In genomic region chr3:129160891-129161859, GRCh38 we compare ENCODE assay signal across 1 cellular context.
TF ChIP-seq lines count a peak whose summit lies in the region.

Gene ISY1 (minus strand): TSS chr3:129161063. CDS start chr3:129160975, 88 bp downstream.

TF ChIP-seq in HepG2, 621 proteins besides CTCF, POLR2A, EP300 and RAD21 (continued from another document and continues in another):
- TF ChIP-seq, protein P1, sequence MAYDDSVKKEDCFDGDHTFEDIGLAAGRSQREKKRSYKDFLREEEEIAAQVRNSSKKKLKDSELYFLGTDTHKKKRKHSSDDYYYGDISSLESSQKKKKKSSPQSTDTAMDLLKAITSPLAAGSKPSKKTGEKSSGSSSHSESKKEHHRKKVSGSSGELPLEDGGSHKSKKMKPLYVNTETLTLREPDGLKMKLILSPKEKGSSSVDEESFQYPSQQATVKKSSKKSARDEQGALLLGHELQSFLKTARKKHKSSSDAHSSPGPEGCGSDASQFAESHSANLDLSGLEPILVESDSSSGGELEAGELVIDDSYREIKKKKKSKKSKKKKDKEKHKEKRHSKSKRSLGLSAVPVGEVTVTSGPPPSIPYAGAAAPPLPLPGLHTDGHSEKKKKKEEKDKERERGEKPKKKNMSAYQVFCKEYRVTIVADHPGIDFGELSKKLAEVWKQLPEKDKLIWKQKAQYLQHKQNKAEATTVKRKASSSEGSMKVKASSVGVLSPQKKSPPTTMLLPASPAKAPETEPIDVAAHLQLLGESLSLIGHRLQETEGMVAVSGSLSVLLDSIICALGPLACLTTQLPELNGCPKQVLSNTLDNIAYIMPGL (CRISPR knock-in tag; IDR thresholded peaks at IDR 0.05; ENCODE audit: borderline replicate concordance in 1 of 2, low read depth in 1 of 2): peak; percentile 78 to 84; a peak in 3 of 4 replicates
- TF ChIP-seq ATM (IDR thresholded peaks at IDR 0.05; ENCODE audit: borderline replicate concordance) (no peak), HNF4A (CRISPR knock-in tag; IDR thresholded peaks at IDR 0.05) (peak; percentile 18; the same call in 1 of the 2 replicates), MATR3 (CRISPR knock-in tag; IDR thresholded peaks at IDR 0.05) (no peak), ATF1 (CRISPR knock-in tag; IDR thresholded peaks at IDR 0.05) (peak; percentile 96), ZNF260 (CRISPR knock-in tag; IDR thresholded peaks at IDR 0.05; ENCODE audit: borderline replicate concordance, low read depth) (no peak), ZNF615 (CRISPR knock-in tag; IDR thresholded peaks at IDR 0.05; ENCODE audit: borderline replicate concordance) (no peak), PCBP1 (IDR thresholded peaks at IDR 0.05; ENCODE audit: borderline replicate concordance, low read depth, low read length) (no peak), MAX (IDR thresholded peaks at IDR 0.05) (peak; percentile 93), KDM5A (IDR thresholded peaks at IDR 0.05; ENCODE audit: borderline replicate concordance, low read length) (peak; percentile 100), STAT5B (CRISPR knock-in tag; IDR thresholded peaks at IDR 0.05) (peak; percentile 86; the same call in 1 of the 2 replicates), DDIT3 (CRISPR knock-in tag; IDR thresholded peaks at IDR 0.05) (no peak), KAT8 (CRISPR knock-in tag; IDR thresholded peaks at IDR 0.05) (peak; percentile 99), ZNF138 (CRISPR knock-in tag; IDR thresholded peaks at IDR 0.05; ENCODE audit: low read depth) (no peak), ZNF512 (CRISPR knock-in tag; IDR thresholded peaks at IDR 0.05) (no peak), FOSL1 (CRISPR knock-in tag; IDR thresholded peaks at IDR 0.05; ENCODE audit: borderline replicate concordance) (no peak), NAIF1 (CRISPR knock-in tag; IDR thresholded peaks at IDR 0.05; ENCODE audit: borderline replicate concordance) (peak; percentile 66; the same call in 1 of the 2 replicates), ZNF468 (CRISPR knock-in tag; IDR thresholded peaks at IDR 0.05) (no peak), ZNF790 (CRISPR knock-in tag; IDR thresholded peaks at IDR 0.05; ENCODE audit: borderline replicate concordance) (no peak), FOXK1 (CRISPR knock-in tag; IDR thresholded peaks at IDR 0.05; ENCODE audit: borderline replicate concordance, low read depth) (peak; percentile 95), ZNF564 (CRISPR knock-in tag; IDR thresholded peaks at IDR 0.05) (no peak), SP4 (CRISPR knock-in tag; IDR thresholded peaks at IDR 0.05) (peak; percentile 79), ZKSCAN1 (IDR thresholded peaks at IDR 0.05; ENCODE audit: low read length) (0 out of 2 replicates have a peak, but pooled peaks have one; percentile 35), MIXL1 (CRISPR knock-in tag; IDR thresholded peaks at IDR 0.05) (peak; percentile 38; the same call in 1 of the 2 replicates), JUND (CRISPR knock-in tag; IDR thresholded peaks at IDR 0.05) (no peak), ZNF768 (CRISPR knock-in tag; IDR thresholded peaks at IDR 0.05) (no peak; the same call in 1 of the 2 replicates), ATRX (CRISPR knock-in tag; IDR thresholded peaks at IDR 0.05; ENCODE audit: borderline replicate concordance) (no peak), ZNF724P (CRISPR knock-in tag; IDR thresholded peaks at IDR 0.05; ENCODE audit: borderline replicate concordance) (0 out of 2 replicates have a peak, but pooled peaks have one; percentile 62), ZNF562 (CRISPR knock-in tag; IDR thresholded peaks at IDR 0.05; ENCODE audit: borderline replicate concordance) (no peak), BRCA1 (CRISPR knock-in tag; IDR thresholded peaks at IDR 0.05) (peak; percentile 31; the same call in 1 of the 2 replicates), ZNF24 (IDR thresholded peaks at IDR 0.05) (no peak), ZFP36L2 (CRISPR knock-in tag; IDR thresholded peaks at IDR 0.05) (no peak), MTA1 (CRISPR knock-in tag; IDR thresholded peaks at IDR 0.05; ENCODE audit: borderline replicate concordance) (peak; percentile 59; the same call in 1 of the 2 replicates), NCOA2 (CRISPR knock-in tag; IDR thresholded peaks at IDR 0.05) (peak; percentile 36; the same call in 1 of the 2 replicates), AFF4 (CRISPR knock-in tag; IDR thresholded peaks at IDR 0.05) (no peak), ZFP41 (CRISPR knock-in tag; IDR thresholded peaks at IDR 0.05; ENCODE audit: borderline replicate concordance) (no peak), TOPORS (CRISPR knock-in tag; IDR thresholded peaks at IDR 0.05) (peak; percentile 76), ZNF326 (CRISPR knock-in tag; IDR thresholded peaks at IDR 0.05; ENCODE audit: borderline replicate concordance) (no peak), MXD4 (CRISPR knock-in tag; IDR thresholded peaks at IDR 0.05) (peak; percentile 63; the same call in 1 of the 2 replicates), THYN1 (CRISPR knock-in tag; IDR thresholded peaks at IDR 0.05; ENCODE audit: borderline replicate concordance, low read depth) (0 out of 2 replicates have a peak, but pooled peaks have one; percentile 82), PHF21A (CRISPR knock-in tag; IDR thresholded peaks at IDR 0.05) (peak; percentile 87), ADNP (CRISPR knock-in tag; IDR thresholded peaks at IDR 0.05) (no peak), ZNF589 (CRISPR knock-in tag; conservative IDR thresholded peaks at IDR 0.05) (no peak), TRIM24 (CRISPR knock-in tag; IDR thresholded peaks at IDR 0.05) (no peak), TBP (CRISPR knock-in tag; IDR thresholded peaks at IDR 0.05) (no peak), ZNF776 (CRISPR knock-in tag; IDR thresholded peaks at IDR 0.05) (peak; percentile 38; the same call in 1 of the 2 replicates), ZSCAN22 (CRISPR knock-in tag; IDR thresholded peaks at IDR 0.05) (no peak), NFRKB (IDR thresholded peaks at IDR 0.05) (no peak), SYNCRIP (IDR thresholded peaks at IDR 0.05; ENCODE audit: insufficient read depth, low read depth, low read length) (no peak), TFDP2 (CRISPR knock-in tag; IDR thresholded peaks at IDR 0.05) (peak; percentile 81), NRL (CRISPR knock-in tag; IDR thresholded peaks at IDR 0.05; ENCODE audit: borderline replicate concordance) (peak; percentile 80; the same call in 1 of the 2 replicates), ESRRA (CRISPR knock-in tag; IDR thresholded peaks at IDR 0.05; ENCODE audit: low read depth) (0 out of 2 replicates have a peak, but pooled peaks have one; percentile 36), MEF2D (CRISPR knock-in tag; IDR thresholded peaks at IDR 0.05) (peak; percentile 75; the same call in 1 of the 2 replicates), TGIF2 (CRISPR knock-in tag; IDR thresholded peaks at IDR 0.05) (peak; percentile 92), ZSCAN12 (CRISPR knock-in tag; IDR thresholded peaks at IDR 0.05) (0 out of 2 replicates have a peak, but pooled peaks have one; percentile 23)
- TF ChIP-seq, protein P2, sequence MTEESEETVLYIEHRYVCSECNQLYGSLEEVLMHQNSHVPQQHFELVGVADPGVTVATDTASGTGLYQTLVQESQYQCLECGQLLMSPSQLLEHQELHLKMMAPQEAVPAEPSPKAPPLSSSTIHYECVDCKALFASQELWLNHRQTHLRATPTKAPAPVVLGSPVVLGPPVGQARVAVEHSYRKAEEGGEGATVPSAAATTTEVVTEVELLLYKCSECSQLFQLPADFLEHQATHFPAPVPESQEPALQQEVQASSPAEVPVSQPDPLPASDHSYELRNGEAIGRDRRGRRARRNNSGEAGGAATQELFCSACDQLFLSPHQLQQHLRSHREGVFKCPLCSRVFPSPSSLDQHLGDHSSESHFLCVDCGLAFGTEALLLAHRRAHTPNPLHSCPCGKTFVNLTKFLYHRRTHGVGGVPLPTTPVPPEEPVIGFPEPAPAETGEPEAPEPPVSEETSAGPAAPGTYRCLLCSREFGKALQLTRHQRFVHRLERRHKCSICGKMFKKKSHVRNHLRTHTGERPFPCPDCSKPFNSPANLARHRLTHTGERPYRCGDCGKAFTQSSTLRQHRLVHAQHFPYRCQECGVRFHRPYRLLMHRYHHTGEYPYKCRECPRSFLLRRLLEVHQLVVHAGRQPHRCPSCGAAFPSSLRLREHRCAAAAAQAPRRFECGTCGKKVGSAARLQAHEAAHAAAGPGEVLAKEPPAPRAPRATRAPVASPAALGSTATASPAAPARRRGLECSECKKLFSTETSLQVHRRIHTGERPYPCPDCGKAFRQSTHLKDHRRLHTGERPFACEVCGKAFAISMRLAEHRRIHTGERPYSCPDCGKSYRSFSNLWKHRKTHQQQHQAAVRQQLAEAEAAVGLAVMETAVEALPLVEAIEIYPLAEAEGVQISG (CRISPR knock-in tag; IDR thresholded peaks at IDR 0.05): peak; percentile 95
- TF ChIP-seq, protein P3, sequence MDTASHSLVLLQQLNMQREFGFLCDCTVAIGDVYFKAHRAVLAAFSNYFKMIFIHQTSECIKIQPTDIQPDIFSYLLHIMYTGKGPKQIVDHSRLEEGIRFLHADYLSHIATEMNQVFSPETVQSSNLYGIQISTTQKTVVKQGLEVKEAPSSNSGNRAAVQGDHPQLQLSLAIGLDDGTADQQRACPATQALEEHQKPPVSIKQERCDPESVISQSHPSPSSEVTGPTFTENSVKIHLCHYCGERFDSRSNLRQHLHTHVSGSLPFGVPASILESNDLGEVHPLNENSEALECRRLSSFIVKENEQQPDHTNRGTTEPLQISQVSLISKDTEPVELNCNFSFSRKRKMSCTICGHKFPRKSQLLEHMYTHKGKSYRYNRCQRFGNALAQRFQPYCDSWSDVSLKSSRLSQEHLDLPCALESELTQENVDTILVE (CRISPR knock-in tag; IDR thresholded peaks at IDR 0.05): no peak; the same call in none of the 2 replicates
- TF ChIP-seq, protein P4, sequence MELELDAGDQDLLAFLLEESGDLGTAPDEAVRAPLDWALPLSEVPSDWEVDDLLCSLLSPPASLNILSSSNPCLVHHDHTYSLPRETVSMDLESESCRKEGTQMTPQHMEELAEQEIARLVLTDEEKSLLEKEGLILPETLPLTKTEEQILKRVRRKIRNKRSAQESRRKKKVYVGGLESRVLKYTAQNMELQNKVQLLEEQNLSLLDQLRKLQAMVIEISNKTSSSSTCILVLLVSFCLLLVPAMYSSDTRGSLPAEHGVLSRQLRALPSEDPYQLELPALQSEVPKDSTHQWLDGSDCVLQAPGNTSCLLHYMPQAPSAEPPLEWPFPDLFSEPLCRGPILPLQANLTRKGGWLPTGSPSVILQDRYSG (CRISPR knock-in tag; IDR thresholded peaks at IDR 0.05): no peak
- TF ChIP-seq, protein P5, sequence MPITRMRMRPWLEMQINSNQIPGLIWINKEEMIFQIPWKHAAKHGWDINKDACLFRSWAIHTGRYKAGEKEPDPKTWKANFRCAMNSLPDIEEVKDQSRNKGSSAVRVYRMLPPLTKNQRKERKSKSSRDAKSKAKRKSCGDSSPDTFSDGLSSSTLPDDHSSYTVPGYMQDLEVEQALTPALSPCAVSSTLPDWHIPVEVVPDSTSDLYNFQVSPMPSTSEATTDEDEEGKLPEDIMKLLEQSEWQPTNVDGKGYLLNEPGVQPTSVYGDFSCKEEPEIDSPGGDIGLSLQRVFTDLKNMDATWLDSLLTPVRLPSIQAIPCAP (CRISPR knock-in tag; IDR thresholded peaks at IDR 0.05; ENCODE audit: low read depth): no peak
